In the genomic region with DNA sequence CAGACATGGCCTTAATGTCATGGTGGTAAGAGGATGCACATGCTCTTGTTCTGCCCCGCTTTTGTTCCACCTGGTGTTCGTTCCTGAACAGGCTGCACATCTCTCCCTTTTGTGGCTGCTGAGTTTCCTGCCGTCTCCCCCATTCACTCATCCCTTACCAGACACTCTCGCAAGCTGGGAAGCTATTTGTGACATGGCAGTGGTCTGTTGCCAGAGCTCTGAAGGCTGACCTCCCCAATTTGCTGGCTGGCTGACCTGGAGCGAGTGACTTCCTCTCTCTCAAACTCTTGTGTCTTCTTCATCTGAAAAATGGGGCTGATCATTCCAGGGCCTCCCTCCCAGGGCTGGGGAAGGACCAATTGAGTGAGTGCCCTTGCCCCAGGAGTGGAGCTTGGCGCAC, we compare ENCODE assay signal across 19 cellular contexts. TPM values are rescaled to one million over a fixed set of nuclear protein-coding genes. Genes with fewer than 3 reads are reported as not detected.
DNase-seq lines count a peak whose midpoint lies in the region; ATAC-seq, FAIRE-seq and TF ChIP-seq lines count a peak whose summit lies in the region.
"Had no signal": no experiment of that assay in that cellular context is flagged by ENCODE, and none has a peak within 500 bp of the region (broad histone marks: within the 10 kb centered on the region; RNA-seq: fewer than 3 reads in every experiment).

No MANE protein-coding gene starts in this region.

- intact Hi-C loops in activated CD8-positive, alpha-beta T cell treated with anti-CD3 and anti-CD28 coated beads for 36 hours (cut with micrococcal nuclease) = no loop called here
- intact Hi-C loops in dendritic cell treated with granulocyte-macrophage colony-stimulating factor and Interleukin-4, amounts not matched to agents 40 ng/mL and 50 ng/mL, for 4 days (cut with micrococcal nuclease) = loop anchor here (10.0 kb wide), 1 partner anchor 99 kb away; no protein-coding TSS in a partner anchor
- intact Hi-C loops in posterior vena cava (cut with DNase I) = loop anchor here in 1 of 2 donors (10.0 kb wide), 1 partner anchor 159 kb away; no protein-coding TSS in a partner anchor

- no peak for DNase-seq in activated CD8-positive, alpha-beta T cell treated with anti-CD3 and anti-CD28 coated beads, Interleukin-2, amount 10 ng/mL, durations not matched to agents 7 days and 5 days
- DNase-seq in activated CD8-positive, alpha-beta T cell treated with anti-CD3 and anti-CD28 coated beads for 36 hours = no peak
- peak; percentile 24 for DNase-seq in Jurkat, Clone E6-1 (ENCODE audit: low read depth, low spot score)
- DNase-seq in posterior vena cava (ENCODE audit: low spot score) = peak; percentile 66
- DNase-seq in stimulated activated CD8-positive, alpha-beta memory T cell treated with anti-CD3 and anti-CD28 coated beads, Interleukin-4, amount 100 ng/mL, for 48 hours = no peak
- no peak for DNase-seq in foreskin fibroblast
- DNase-seq in GM12891 (ENCODE audit: insufficient read length, low spot score) = no peak
- DNase-seq: activated T-cell treated with anti-CD3 and anti-CD28 coated beads, Interleukin-2, amount 50 U/mL, for 1 hour; erythroblast; H9; immature natural killer cell; mammary epithelial cell; natural killer cell; NCI-H2081; NCI-H510A; SHP77; T-helper 9 cell had no signal

- no peak for FAIRE-seq in GM12891 (lab: Jason Lieb, UNC)
- FAIRE-seq: G401.6 had no signal

- no peak for ATAC-seq in activated CD8-positive, alpha-beta T cell treated with anti-CD3 and anti-CD28 coated beads, Interleukin-2, amount 10 ng/mL, durations not matched to agents 7 days and 5 days
- ATAC-seq in activated CD8-positive, alpha-beta T cell treated with anti-CD3 and anti-CD28 coated beads for 36 hours = no peak
- ATAC-seq: natural killer cell had no signal

- H3K36me3 Mint-ChIP-seq in activated CD8-positive, alpha-beta T cell treated with anti-CD3 and anti-CD28 coated beads, Interleukin-2, amount 10 ng/mL, durations not matched to agents 7 days and 5 days (ENCODE audit: low read depth) = peaks cover 37% of the 10 kb centered on the region
- H3K36me3 Mint-ChIP-seq in activated CD8-positive, alpha-beta T cell treated with anti-CD3 and anti-CD28 coated beads for 36 hours (ENCODE audit: low read depth) = peaks cover 9% of the 10 kb centered on the region
- H3K36me3 Mint-ChIP-seq in dendritic cell treated with granulocyte-macrophage colony-stimulating factor and Interleukin-4, amounts not matched to agents 40 ng/mL and 50 ng/mL, for 4 days (ENCODE audit: low read depth) = peaks cover 57% of the 10 kb centered on the region
- H3K36me3 Mint-ChIP-seq: immature natural killer cell, natural killer cell had no signal

- TF ChIP-seq POLR2A in GM12891 (IDR thresholded peaks at IDR 0.05; ENCODE audit: low read depth, low read length) = no peak

- no peaks in the 10 kb centered on the region for H3K9me3 Mint-ChIP-seq in activated CD8-positive, alpha-beta T cell treated with anti-CD3 and anti-CD28 coated beads, Interleukin-2, amount 10 ng/mL, durations not matched to agents 7 days and 5 days (ENCODE audit: insufficient read depth)
- no peaks in the 10 kb centered on the region for H3K9me3 Mint-ChIP-seq in activated CD8-positive, alpha-beta T cell treated with anti-CD3 and anti-CD28 coated beads for 36 hours
- no peaks in the 10 kb centered on the region for H3K9me3 Mint-ChIP-seq in dendritic cell treated with granulocyte-macrophage colony-stimulating factor and Interleukin-4, amounts not matched to agents 40 ng/mL and 50 ng/mL, for 4 days
- H3K9me3 Mint-ChIP-seq: H9, immature natural killer cell, natural killer cell had no signal

- H3K4me3 Mint-ChIP-seq in activated CD8-positive, alpha-beta T cell treated with anti-CD3 and anti-CD28 coated beads, Interleukin-2, amount 10 ng/mL, durations not matched to agents 7 days and 5 days = no peak overlapping the region
- no peak overlapping the region for H3K4me3 Mint-ChIP-seq in activated CD8-positive, alpha-beta T cell treated with anti-CD3 and anti-CD28 coated beads for 36 hours
- peak overlapping the region; percentile 41 for H3K4me3 Mint-ChIP-seq in dendritic cell treated with granulocyte-macrophage colony-stimulating factor and Interleukin-4, amounts not matched to agents 40 ng/mL and 50 ng/mL, for 4 days
- H3K4me3 Mint-ChIP-seq: H9, immature natural killer cell, natural killer cell had no signal

- peaks cover 69% of the 10 kb centered on the region for H3K4me1 Mint-ChIP-seq in activated CD8-positive, alpha-beta T cell treated with anti-CD3 and anti-CD28 coated beads, Interleukin-2, amount 10 ng/mL, durations not matched to agents 7 days and 5 days (ENCODE audit: low read depth)
- peaks cover 45% of the 10 kb centered on the region for H3K4me1 Mint-ChIP-seq in activated CD8-positive, alpha-beta T cell treated with anti-CD3 and anti-CD28 coated beads for 36 hours (ENCODE audit: low read depth)
- peaks cover 84% of the 10 kb centered on the region for H3K4me1 Mint-ChIP-seq in dendritic cell treated with granulocyte-macrophage colony-stimulating factor and Interleukin-4, amounts not matched to agents 40 ng/mL and 50 ng/mL, for 4 days (ENCODE audit: low read depth)

- TF ChIP-seq CTCF in activated CD8-positive, alpha-beta T cell treated with anti-CD3 and anti-CD28 coated beads for 36 hours (IDR thresholded peaks at IDR 0.05) = no peak
- TF ChIP-seq CTCF in foreskin fibroblast (IDR thresholded peaks at IDR 0.05; ENCODE audit: low read depth, low read length) = no peak

- CTCF ChIA-PET in activated CD8-positive, alpha-beta T cell treated with anti-CD3 and anti-CD28 coated beads, Interleukin-2, amount 10 ng/mL, durations not matched to agents 7 days and 5 days (lab: Charles Lee) = interaction anchor here (1.1 to 3.2 kb wide), 2 partner anchors 159 to 161 kb away, joined by 4 to 36 read pairs; no protein-coding TSS in a partner anchor
- CTCF ChIA-PET in activated CD8-positive, alpha-beta T cell treated with anti-CD3 and anti-CD28 coated beads for 36 hours (lab: Charles Lee) = interaction anchor here (0.8 to 8.1 kb wide), 4 partner anchors 24 to 160 kb away, joined by 3 to 119 read pairs (median 4); no protein-coding TSS in a partner anchor

- POLR2A ChIA-PET in activated CD8-positive, alpha-beta T cell treated with anti-CD3 and anti-CD28 coated beads, Interleukin-2, amount 10 ng/mL, durations not matched to agents 7 days and 5 days (lab: Charles Lee) = no interaction called here
- POLR2A ChIA-PET in activated CD8-positive, alpha-beta T cell treated with anti-CD3 and anti-CD28 coated beads for 36 hours (lab: Charles Lee) = interaction anchor here (1.1 kb wide), 1 partner anchor 39 kb away, joined by 3 read pairs; no protein-coding TSS in a partner anchor

- H3K27ac Mint-ChIP-seq in activated CD8-positive, alpha-beta T cell treated with anti-CD3 and anti-CD28 coated beads, Interleukin-2, amount 10 ng/mL, durations not matched to agents 7 days and 5 days = peak overlapping the region; percentile 73
- H3K27ac Mint-ChIP-seq in activated CD8-positive, alpha-beta T cell treated with anti-CD3 and anti-CD28 coated beads for 36 hours = no peak overlapping the region
- H3K27ac Mint-ChIP-seq in dendritic cell treated with granulocyte-macrophage colony-stimulating factor and Interleukin-4, amounts not matched to agents 40 ng/mL and 50 ng/mL, for 4 days = peak overlapping the region; percentile 93
- H3K27ac Mint-ChIP-seq: immature natural killer cell, natural killer cell had no signal

- H3K4me3 ChIP-seq in Jurkat, Clone E6-1 (ENCODE audit: low read length) = no peak overlapping the region
- no peak overlapping the region for H3K4me3 ChIP-seq in foreskin fibroblast (ENCODE audit: low read depth in 1 of 2, low read length in 2 of 2)

- no peaks in the 10 kb centered on the region for H3K27me3 Mint-ChIP-seq in activated CD8-positive, alpha-beta T cell treated with anti-CD3 and anti-CD28 coated beads, Interleukin-2, amount 10 ng/mL, durations not matched to agents 7 days and 5 days (ENCODE audit: low read depth)
- no peaks in the 10 kb centered on the region for H3K27me3 Mint-ChIP-seq in activated CD8-positive, alpha-beta T cell treated with anti-CD3 and anti-CD28 coated beads for 36 hours
- H3K27me3 Mint-ChIP-seq in dendritic cell treated with granulocyte-macrophage colony-stimulating factor and Interleukin-4, amounts not matched to agents 40 ng/mL and 50 ng/mL, for 4 days = no peaks in the 10 kb centered on the region

TF ChIP-seq in GM12891, 5 proteins besides CTCF, POLR2A, EP300 and RAD21:
- TF ChIP-seq POLR2AphosphoS5 (IDR thresholded peaks at IDR 0.05; ENCODE audit: low read depth, low read length) (no peak), POU2F2 (IDR thresholded peaks at IDR 0.05; ENCODE audit: low read depth, low read length) (no peak), PAX5 (IDR thresholded peaks at IDR 0.05; ENCODE audit: insufficient read depth, low read length, severe bottlenecking) (no peak), SPI1 (IDR thresholded peaks at IDR 0.05; ENCODE audit: low read depth, low read length) (no peak), TAF1 (IDR thresholded peaks at IDR 0.05; ENCODE audit: low read depth, low read length) (no peak)
TF ChIP-seq in GM12891: peak in this region for 0.

RNA-seq across cellular contexts. Expression of a gene that starts 35.9 kb away (rescaled TPM):
- 10 to 100 TPM; 26.9 to 27.5 TPM for total RNA-seq in activated CD8-positive, alpha-beta T cell treated with anti-CD3 and anti-CD28 coated beads, Interleukin-2, amount 10 ng/mL, durations not matched to agents 7 days and 5 days
- 10 to 100 TPM; 23.2 to 24.5 TPM for total RNA-seq in activated CD8-positive, alpha-beta T cell treated with anti-CD3 and anti-CD28 coated beads for 36 hours
- polyA plus RNA-seq in Jurkat, Clone E6-1 (2012; ENCODE audit: insufficient read depth, insufficient read length) = not detected
- total RNA-seq in posterior vena cava = 1 to 10 TPM; 6.9 to 8.2 TPM
- 0.01 TPM for polyA plus RNA-seq in GM12891 (2012; ENCODE audit: low read depth, missing spikeins)
- total RNA-seq: mammary epithelial cell had no signal

Comparison
In these comparisons a context has a peak if more than half of its experiments do, and no peak if none do; other contexts are left out.
1. DNase-seq: peak in Jurkat, Clone E6-1 (single experiment) and posterior vena cava (single experiment); none in activated CD8-positive, alpha-beta T cell treated with anti-CD3 and anti-CD28 coated beads, Interleukin-2, amount 10 ng/mL, durations not matched to agents 7 days and 5 days (single experiment), activated CD8-positive, alpha-beta T cell treated with anti-CD3 and anti-CD28 coated beads for 36 hours (single experiment), stimulated activated CD8-positive, alpha-beta memory T cell treated with anti-CD3 and anti-CD28 coated beads, Interleukin-4, amount 100 ng/mL, for 48 hours (single experiment), foreskin fibroblast (0 of 2) and GM12891 (single experiment).